8 cellular contexts compared by ENCODE assay signal in genomic region chr21:45596704-45597318, GRCh38. TPM values are rescaled to one million over a fixed set of nuclear protein-coding genes. Genes with fewer than 3 reads are reported as not detected.
DNase-seq lines count a peak whose midpoint lies in the region; ATAC-seq, FAIRE-seq and TF ChIP-seq lines count a peak whose summit lies in the region.

No MANE protein-coding gene starts in this region.

- CTCF ChIA-PET in activated CD4-positive, alpha-beta memory T cell treated with anti-CD3 and anti-CD28 coated beads, Interleukin-2, amount 10 ng/mL, durations not matched to agents 7 days and 5 days (lab: Charles Lee): interaction anchor here (0.6 to 2.2 kb wide), 6 partner anchors 38 to 559 kb away, joined by 3 to 16 read pairs (median 4); no protein-coding TSS in a partner anchor

- in situ Hi-C loops in ACHN (cut with HindIII; ENCODE audit: low pct_ligation_motif_present, low pct_unique_long_range_greater_than_20kb, low sequenced_read_pairs): no loop called here

- no peak overlapping the region for H3K27ac ChIP-seq in effector memory CD4-positive, alpha-beta T cell (ENCODE audit: insufficient read depth, low read length, poor library complexity, severe bottlenecking)

- H3K36me3 ChIP-seq in effector memory CD4-positive, alpha-beta T cell (ENCODE audit: control insufficient read depth, insufficient read depth, low read length): no peaks in the 10 kb centered on the region

- peaks cover 15% of the 10 kb centered on the region for H3K4me1 Mint-ChIP-seq in activated CD4-positive, alpha-beta memory T cell treated with anti-CD3 and anti-CD28 coated beads, Interleukin-2, amount 10 ng/mL, durations not matched to agents 7 days and 5 days
- peaks cover 8% of the 10 kb centered on the region for H3K4me1 Mint-ChIP-seq in mesothelial cell of epicardium

- no peak for ATAC-seq in HG02678 (IDR thresholded peaks at IDR 0.05; ENCODE audit: unreplicated experiment)

- FAIRE-seq in GM12892 (lab: Jason Lieb, UNC): peak; percentile 5

- TF ChIP-seq POLR2A in GM12892 (IDR thresholded peaks at IDR 0.05; ENCODE audit: low read depth, low read length): no peak

- H3K36me3 Mint-ChIP-seq in activated CD4-positive, alpha-beta memory T cell treated with anti-CD3 and anti-CD28 coated beads, Interleukin-2, amount 10 ng/mL, durations not matched to agents 7 days and 5 days (ENCODE audit: low read depth): peaks cover 2% of the 10 kb centered on the region
- H3K36me3 Mint-ChIP-seq in mesothelial cell of epicardium: no peaks in the 10 kb centered on the region

- H3K4me1 ChIP-seq in effector memory CD4-positive, alpha-beta T cell (ENCODE audit: control insufficient read depth, insufficient read depth, low read length, poor library complexity, severe bottlenecking): peaks cover 10% of the 10 kb centered on the region

- peaks cover 8% of the 10 kb centered on the region for H3K9me3 Mint-ChIP-seq in activated CD4-positive, alpha-beta memory T cell treated with anti-CD3 and anti-CD28 coated beads, Interleukin-2, amount 10 ng/mL, durations not matched to agents 7 days and 5 days
- peaks cover under 1% of the 10 kb centered on the region for H3K9me3 Mint-ChIP-seq in mesothelial cell of epicardium

- DNase-seq in ACHN (peak; percentile 51), GM12892 (ENCODE audit: insufficient read length) (peak; percentile 76), NCI-H2171 treated with DMSO at 0.1 percent for 48 hours (lab: John Stamatoyannopoulos, UW) (peak; percentile 53), mesothelial cell of epicardium (ENCODE audit: low spot score in 2 of 2, unreplicated experiment in 2 of 2) (peak in 1 of 2 experiments; percentile 78)
- DNase-seq in activated CD4-positive, alpha-beta memory T cell treated with anti-CD3 and anti-CD28 coated beads, Interleukin-2, amount 10 ng/mL, durations not matched to agents 7 days and 5 days: peak; percentile 87
- peak; percentile 60 to 74 (median 61) for DNase-seq in effector memory CD4-positive, alpha-beta T cell
- peak; percentile 95 for DNase-seq in stimulated activated CD8-positive, alpha-beta memory T cell treated with anti-CD3 and anti-CD28 coated beads, Interleukin-4, amount 100 ng/mL, for 48 hours

- peaks cover 3% of the 10 kb centered on the region for H3K27me3 Mint-ChIP-seq in activated CD4-positive, alpha-beta memory T cell treated with anti-CD3 and anti-CD28 coated beads, Interleukin-2, amount 10 ng/mL, durations not matched to agents 7 days and 5 days
- peaks cover 28% of the 10 kb centered on the region for H3K27me3 Mint-ChIP-seq in mesothelial cell of epicardium (ENCODE audit: low read depth)

- TF ChIP-seq CTCF in mesothelial cell of epicardium (IDR thresholded peaks at IDR 0.05; ENCODE audit: unreplicated experiment): peak; percentile 66

- no peaks in the 10 kb centered on the region for H3K9me3 ChIP-seq in effector memory CD4-positive, alpha-beta T cell (ENCODE audit: control insufficient read depth, low read length)

- H3K27me3 ChIP-seq in effector memory CD4-positive, alpha-beta T cell (replicated peaks; ENCODE audit: control insufficient read depth, insufficient read depth, low read length, poor library complexity, severe bottlenecking): no peaks in the 10 kb centered on the region

- no peak overlapping the region for H3K4me3 Mint-ChIP-seq in activated CD4-positive, alpha-beta memory T cell treated with anti-CD3 and anti-CD28 coated beads, Interleukin-2, amount 10 ng/mL, durations not matched to agents 7 days and 5 days
- no peak overlapping the region for H3K4me3 Mint-ChIP-seq in mesothelial cell of epicardium

- H3K27ac Mint-ChIP-seq in activated CD4-positive, alpha-beta memory T cell treated with anti-CD3 and anti-CD28 coated beads, Interleukin-2, amount 10 ng/mL, durations not matched to agents 7 days and 5 days: no peak overlapping the region
- H3K27ac Mint-ChIP-seq in mesothelial cell of epicardium: no peak overlapping the region

- POLR2A ChIA-PET in activated CD4-positive, alpha-beta memory T cell treated with anti-CD3 and anti-CD28 coated beads, Interleukin-2, amount 10 ng/mL, durations not matched to agents 7 days and 5 days (lab: Charles Lee): interaction anchor here (1.7 kb wide), 1 partner anchor 223 kb away, joined by 4 read pairs; no protein-coding TSS in a partner anchor

- H3K4me3 ChIP-seq in effector memory CD4-positive, alpha-beta T cell (ENCODE audit: insufficient read depth, low read depth, low read length, poor library complexity, severe bottlenecking): no peak overlapping the region

RNA-seq across cellular contexts. Expression of gene PCBP3, which starts 46.7 kb away (rescaled TPM):
- polyA plus RNA-seq in GM12892 (2012; ENCODE audit: missing spikeins): 1.8 TPM
- 1 to 10 TPM; 3.4 to 3.9 TPM for total RNA-seq in activated CD4-positive, alpha-beta memory T cell treated with anti-CD3 and anti-CD28 coated beads, Interleukin-2, amount 10 ng/mL, durations not matched to agents 7 days and 5 days
- 5.0 to 5.4 TPM (median 5.1 TPM) in 3 replicates for total RNA-seq in mesothelial cell of epicardium

RNA-seq across cellular contexts. Expression of gene SLC19A1, which starts 54.6 kb away (rescaled TPM):
- polyA plus RNA-seq in GM12892 (2012; ENCODE audit: missing spikeins): 5.6 TPM
- total RNA-seq in activated CD4-positive, alpha-beta memory T cell treated with anti-CD3 and anti-CD28 coated beads, Interleukin-2, amount 10 ng/mL, durations not matched to agents 7 days and 5 days: 10 to 100 TPM; 30.0 to 31.2 TPM
- total RNA-seq in mesothelial cell of epicardium: 32.6 to 36.8 TPM (median 33.0 TPM) in 3 replicates
